ENCODE assay signal across 11 cellular contexts in the genomic region with DNA sequence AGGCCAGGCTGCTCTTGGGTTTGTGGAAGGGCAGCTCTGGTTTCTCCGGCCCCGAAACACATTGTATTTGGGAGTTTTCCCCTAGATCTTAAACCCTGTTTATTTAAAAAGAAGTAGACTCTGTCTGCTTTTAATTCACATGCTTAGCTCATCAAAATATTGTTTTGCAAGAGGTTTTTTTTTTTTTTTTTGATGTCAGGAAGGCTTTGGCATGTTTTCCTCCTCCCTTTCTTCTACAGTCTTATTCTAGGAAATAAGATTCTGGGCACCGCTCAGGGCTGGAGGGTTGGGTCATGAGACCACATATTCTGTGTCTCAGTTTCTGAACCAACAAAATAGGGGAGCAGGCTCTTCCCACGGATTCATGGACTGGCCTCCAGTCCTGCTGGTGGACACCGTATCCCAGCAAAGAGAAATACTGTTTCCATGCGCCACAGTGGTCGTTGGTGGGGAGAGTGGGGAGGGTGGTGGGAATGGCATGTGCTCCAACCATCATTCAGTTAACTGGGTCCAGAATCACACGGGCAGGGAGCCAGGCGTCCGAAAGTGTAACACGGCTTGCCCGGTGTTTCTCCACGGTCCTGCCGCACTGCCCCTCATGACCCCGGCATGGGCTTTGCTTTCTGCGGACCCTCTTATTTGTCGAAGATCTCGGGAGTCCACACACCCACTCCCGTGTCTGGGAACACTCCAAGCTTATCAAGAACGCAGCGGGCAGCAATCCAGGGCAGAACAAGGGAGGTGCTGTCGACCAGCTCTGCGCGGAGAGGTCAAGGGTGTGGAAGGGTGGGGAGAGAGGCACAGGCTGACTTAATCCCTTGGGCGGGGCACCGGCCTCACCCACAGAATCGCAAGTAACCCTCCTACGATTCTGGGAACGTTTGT.
DNase-seq lines count a peak whose midpoint lies in the region; ATAC-seq and TF ChIP-seq lines count a peak whose summit lies in the region.
"Had no signal": no experiment of that assay in that cellular context is flagged by ENCODE, and none has a peak within 500 bp of the region (broad histone marks: within the 10 kb centered on the region; RNA-seq: fewer than 3 reads in every experiment).

No MANE protein-coding gene starts in this region.

- H3K4me1 ChIP-seq in left lung = peaks cover 30 to 34% of the 10 kb centered on the region in 2 donors
- H3K4me1 ChIP-seq in thoracic aorta (ENCODE audit: control insufficient read depth in 1 of 2, low read depth in 2 of 2) = peaks cover 35 to 54% of the 10 kb centered on the region in 2 donors
- H3K4me1 ChIP-seq in trophoblast cell (ENCODE audit: control insufficient read depth in 1 of 2, insufficient read depth in 2 of 2, low read length in 2 of 2) = peaks cover 9 to 16% of the 10 kb centered on the region in 2 experiments

- H4K12ac ChIP-seq in trophoblast cell (ENCODE audit: low read depth, low read length) = no peak overlapping the region

- H3K4me3 Mint-ChIP-seq in glutamatergic neuron (ENCODE audit: unreplicated experiment) = no peak overlapping the region
- H3K4me3 Mint-ChIP-seq: activated CD8-positive, alpha-beta memory T cell treated with anti-CD3 and anti-CD28 coated beads, Interleukin-2, amount 10 ng/mL, durations not matched to agents 7 days and 5 days had no signal

- no peak overlapping the region for H3K4ac ChIP-seq in trophoblast cell (ENCODE audit: low read depth, low read length)

- no peak for TF ChIP-seq CTCF in coronary artery (IDR thresholded peaks at IDR 0.05)
- no peak for TF ChIP-seq CTCF in left lung (IDR thresholded peaks at IDR 0.05)
- no peak for TF ChIP-seq CTCF in thoracic aorta (IDR thresholded peaks at IDR 0.05)
- TF ChIP-seq CTCF in glutamatergic neuron (IDR thresholded peaks at IDR 0.05; ENCODE audit: partially characterized antibody, unreplicated experiment) = no peak

- H3K27me3 Mint-ChIP-seq in glutamatergic neuron (ENCODE audit: unreplicated experiment) = peaks cover 2% of the 10 kb centered on the region
- H3K27me3 Mint-ChIP-seq: activated CD8-positive, alpha-beta memory T cell treated with anti-CD3 and anti-CD28 coated beads, Interleukin-2, amount 10 ng/mL, durations not matched to agents 7 days and 5 days had no signal

- no peak overlapping the region for H4K8ac ChIP-seq in trophoblast cell (ENCODE audit: low read depth, low read length)

- H3K27ac Mint-ChIP-seq in glutamatergic neuron (ENCODE audit: unreplicated experiment) = no peak overlapping the region
- H3K27ac Mint-ChIP-seq: activated CD8-positive, alpha-beta memory T cell treated with anti-CD3 and anti-CD28 coated beads, Interleukin-2, amount 10 ng/mL, durations not matched to agents 7 days and 5 days had no signal

- H2BK120ac ChIP-seq in trophoblast cell (ENCODE audit: insufficient read depth, low read length, poor library complexity) = no peak overlapping the region

- no peak overlapping the region for H2BK5ac ChIP-seq in trophoblast cell (ENCODE audit: low read depth, low read length, poor library complexity)

- DNase-seq in HS-27A (ENCODE audit: low read depth) (peak; percentile 87), coronary artery (ENCODE audit: low spot score) (peak; percentile 84), left lung (peak; percentile 76 to 86), thoracic aorta (ENCODE audit: low spot score) (no peak), trophoblast cell (no peak), glutamatergic neuron (no peak)
- DNase-seq: activated CD8-positive, alpha-beta memory T cell treated with anti-CD3 and anti-CD28 coated beads, Interleukin-2, amount 10 ng/mL, durations not matched to agents 7 days and 5 days; cerebellar nuclear complex; NCI-H1436 treated with DMSO at 0.1 percent for 48 hours had no signal

- H3K4me2 ChIP-seq in trophoblast cell (ENCODE audit: low read length) = no peak overlapping the region

- H3K27ac ChIP-seq in coronary artery (peak overlapping the region; percentile 88 to 92), left lung (peak overlapping the region; percentile 33 to 72), thoracic aorta (peak overlapping the region; percentile 79 to 85), trophoblast cell (ENCODE audit: low read depth, low read length) (no peak overlapping the region)

- peaks cover 23% of the 10 kb centered on the region for H3K4me1 Mint-ChIP-seq in glutamatergic neuron (ENCODE audit: low read depth, unreplicated experiment)
- H3K4me1 Mint-ChIP-seq: activated CD8-positive, alpha-beta memory T cell treated with anti-CD3 and anti-CD28 coated beads, Interleukin-2, amount 10 ng/mL, durations not matched to agents 7 days and 5 days had no signal

- no peak overlapping the region for H3K18ac ChIP-seq in trophoblast cell (ENCODE audit: low read length)

- no peak overlapping the region for H2AK5ac ChIP-seq in trophoblast cell (ENCODE audit: low read length)

- H4K91ac ChIP-seq in trophoblast cell (ENCODE audit: low read depth, low read length) = no peak overlapping the region

- H2BK12ac ChIP-seq in trophoblast cell (ENCODE audit: low read length) = no peak overlapping the region

- no peaks in the 10 kb centered on the region for H3K79me1 ChIP-seq in trophoblast cell (ENCODE audit: low read length)

- H3K9ac ChIP-seq in trophoblast cell (ENCODE audit: low read length) = no peak overlapping the region

- peak; percentile 71 for ATAC-seq in left lung
- peak; percentile 33 for ATAC-seq in thoracic aorta (ENCODE audit: insufficient number of reproducible peaks, low FRiP score, low read depth)
- no peak for ATAC-seq in GM21515 (IDR thresholded peaks at IDR 0.05; ENCODE audit: unreplicated experiment)
- ATAC-seq in GM21737 (IDR thresholded peaks at IDR 0.05; ENCODE audit: unreplicated experiment) = no peak
- ATAC-seq: activated CD8-positive, alpha-beta memory T cell treated with anti-CD3 and anti-CD28 coated beads, Interleukin-2, amount 10 ng/mL, durations not matched to agents 7 days and 5 days had no signal

- H3K14ac ChIP-seq in trophoblast cell (ENCODE audit: low read length) = no peak overlapping the region

- no peaks in the 10 kb centered on the region for H3K9me3 ChIP-seq in left lung
- no peaks in the 10 kb centered on the region for H3K9me3 ChIP-seq in thoracic aorta
- peaks cover 9% of the 10 kb centered on the region for H3K9me3 ChIP-seq in trophoblast cell (ENCODE audit: insufficient read depth, low read depth, low read length)

- peaks cover 2% of the 10 kb centered on the region for H3K9me3 Mint-ChIP-seq in glutamatergic neuron (ENCODE audit: unreplicated experiment)

- peak overlapping the region; percentile 61 for H3K4me3 ChIP-seq in coronary artery
- H3K4me3 ChIP-seq in left lung = no peak overlapping the region
- H3K4me3 ChIP-seq in thoracic aorta = peak overlapping the region; percentile 49
- no peak overlapping the region for H3K4me3 ChIP-seq in trophoblast cell (ENCODE audit: low read depth, low read length)

- H3K79me2 ChIP-seq in trophoblast cell (ENCODE audit: control insufficient read depth, insufficient read depth, low read length, poor library complexity) = no peaks in the 10 kb centered on the region

- no peak overlapping the region for H3K23ac ChIP-seq in trophoblast cell (ENCODE audit: low read length)

- H3K27me3 ChIP-seq in left lung = no peaks in the 10 kb centered on the region
- no peaks in the 10 kb centered on the region for H3K27me3 ChIP-seq in thoracic aorta (replicated peaks; ENCODE audit: insufficient read depth)
- H3K27me3 ChIP-seq in trophoblast cell (ENCODE audit: insufficient read depth, low read length) = no peaks in the 10 kb centered on the region

- H3K36me3 ChIP-seq in left lung (no peaks in the 10 kb centered on the region), thoracic aorta (no peaks in the 10 kb centered on the region), trophoblast cell (ENCODE audit: control insufficient read depth in 1 of 2, insufficient read depth in 2 of 2, low read length in 2 of 2) (no peaks in the 10 kb centered on the region)

- H3K36me3 Mint-ChIP-seq in glutamatergic neuron (ENCODE audit: unreplicated experiment) = no peaks in the 10 kb centered on the region
- H3K36me3 Mint-ChIP-seq: activated CD8-positive, alpha-beta memory T cell treated with anti-CD3 and anti-CD28 coated beads, Interleukin-2, amount 10 ng/mL, durations not matched to agents 7 days and 5 days had no signal

- no CpG with 5 or more reads among the region's 29 CpGs for WGBS in trophoblast cell (ENCODE audit: extremely low coverage, insufficient coverage, insufficient read length)

- H2AFZ ChIP-seq in trophoblast cell (ENCODE audit: insufficient read depth, low read length, poor library complexity) = no peak overlapping the region

- intact Hi-C loops in left lung (cut with DNase I) = no loop called here

Comparison
In these comparisons a context has a peak if more than half of its experiments do, and no peak if none do; other contexts are left out.
1. DNase-seq: peak in HS-27A (single experiment), coronary artery (single experiment) and left lung (2 of 2); none in thoracic aorta (single experiment), trophoblast cell (0 of 2) and glutamatergic neuron (single experiment).
2. H3K4me3 ChIP-seq: peak in coronary artery (single experiment) and thoracic aorta (single experiment); none in left lung (0 of 2) and trophoblast cell (single experiment).
3. ATAC-seq: peak in left lung (single experiment) and thoracic aorta (single experiment); none in GM21515 (single experiment) and GM21737 (single experiment).